ENCODE assay signal across 12 cellular contexts in the genomic region with DNA sequence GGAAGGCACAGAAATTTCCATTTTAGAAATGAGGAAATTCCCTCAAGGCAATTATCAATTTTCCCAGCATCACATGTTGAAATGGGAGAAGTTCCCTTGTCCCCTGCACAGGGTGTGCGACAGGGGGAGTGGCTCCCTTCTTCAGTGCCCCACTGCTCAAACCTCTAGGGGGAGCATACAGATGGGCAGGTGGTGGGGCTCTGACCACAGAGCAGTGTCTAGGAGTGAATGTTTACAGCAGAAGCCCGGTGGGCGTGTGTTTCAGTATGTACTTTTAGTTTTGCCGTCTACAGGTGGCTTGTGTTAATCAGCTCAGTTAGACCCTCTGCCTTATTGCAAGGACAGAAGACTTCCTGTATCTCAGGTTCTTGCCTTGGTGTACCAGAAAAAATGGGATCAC.
DNase-seq lines count a peak whose midpoint lies in the region; ATAC-seq and TF ChIP-seq lines count a peak whose summit lies in the region.
"Had no signal": no experiment of that assay in that cellular context is flagged by ENCODE, and none has a peak within 500 bp of the region (broad histone marks: within the 10 kb centered on the region; RNA-seq: fewer than 3 reads in every experiment).

No MANE protein-coding gene starts in this region.

- H3K9me3 Mint-ChIP-seq in WTC11 = peaks cover 30% of the 10 kb centered on the region

- peaks cover 11% of the 10 kb centered on the region; the same call in 1 of the 2 replicates for H3K36me3 Mint-ChIP-seq in WTC11

- DNase-seq in WTC11 (ENCODE audit: low spot score) = peak; percentile 21
- DNase-seq in HPDE6-E6E7 (ENCODE audit: extremely low spot score) = no peak
- DNase-seq in NCI-H446 treated with DMSO at 0.1 percent for 48 hours (lab: John Stamatoyannopoulos, UW) = no peak
- DNase-seq in NCI-H128 (lab: John Stamatoyannopoulos, UW; ENCODE audit: unreplicated experiment) = no peak
- no peak for DNase-seq in activated gamma-delta T cell treated with Interleukin-2 at 50 U/mL for 16 hours
- DNase-seq: activated T-cell treated with anti-CD3 and anti-CD28 coated beads, Interleukin-2, amount 50 U/mL, for 4 hours; foreskin keratinocyte; KBM-7; right cardiac atrium had no signal

- POLR2A ChIA-PET in WTC11 (lab: Charles Lee) = no interaction called here

- H3K4me1 Mint-ChIP-seq in WTC11 = no peaks in the 10 kb centered on the region

- ATAC-seq in GM19023 (IDR thresholded peaks at IDR 0.05; ENCODE audit: unreplicated experiment) (peak; percentile 57), GM21576 (IDR thresholded peaks at IDR 0.05; ENCODE audit: unreplicated experiment) (peak; percentile 73), HG03135 (IDR thresholded peaks at IDR 0.05; ENCODE audit: unreplicated experiment) (peak; percentile 91), WTC11 (peak; percentile 55; the same call in 1 of the 2 replicates)
- ATAC-seq: activated T-cell treated with anti-CD3 and anti-CD28 coated beads, Interleukin-2, amount 50 U/mL, for 4 hours; foreskin keratinocyte; right cardiac atrium had no signal

- H3K27ac Mint-ChIP-seq in WTC11 = no peak overlapping the region

- no peaks in the 10 kb centered on the region for H3K27me3 Mint-ChIP-seq in WTC11 (ENCODE audit: low read depth)

- TF ChIP-seq CTCF in WTC11 (IDR thresholded peaks at IDR 0.05) = no peak

- CTCF ChIA-PET in WTC11 (lab: Charles Lee) = no interaction called here

- H3K4me3 Mint-ChIP-seq in WTC11 = no peak overlapping the region
- H3K4me3 Mint-ChIP-seq: activated T-cell treated with anti-CD3 and anti-CD28 coated beads, Interleukin-2, amount 50 U/mL, for 4 hours had no signal

TF ChIP-seq in WTC11, 78 proteins besides CTCF, POLR2A, EP300 and RAD21:
- TF ChIP-seq CBFB (CRISPR knock-in tag; IDR thresholded peaks at IDR 0.05; ENCODE audit: low read depth) (no peak), ZNF317 (CRISPR knock-in tag; IDR thresholded peaks at IDR 0.05; ENCODE audit: borderline replicate concordance, low read depth) (no peak), SP1 (CRISPR knock-in tag; conservative IDR thresholded peaks at IDR 0.05) (no peak), MXD4 (CRISPR knock-in tag; IDR thresholded peaks at IDR 0.05; ENCODE audit: borderline replicate concordance) (no peak), GABPB1 (CRISPR knock-in tag; IDR thresholded peaks at IDR 0.05) (no peak)
- TF ChIP-seq, protein P1, sequence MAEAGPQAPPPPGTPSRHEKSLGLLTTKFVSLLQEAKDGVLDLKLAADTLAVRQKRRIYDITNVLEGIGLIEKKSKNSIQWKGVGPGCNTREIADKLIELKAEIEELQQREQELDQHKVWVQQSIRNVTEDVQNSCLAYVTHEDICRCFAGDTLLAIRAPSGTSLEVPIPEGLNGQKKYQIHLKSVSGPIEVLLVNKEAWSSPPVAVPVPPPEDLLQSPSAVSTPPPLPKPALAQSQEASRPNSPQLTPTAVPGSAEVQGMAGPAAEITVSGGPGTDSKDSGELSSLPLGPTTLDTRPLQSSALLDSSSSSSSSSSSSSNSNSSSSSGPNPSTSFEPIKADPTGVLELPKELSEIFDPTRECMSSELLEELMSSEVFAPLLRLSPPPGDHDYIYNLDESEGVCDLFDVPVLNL (CRISPR knock-in tag; IDR thresholded peaks at IDR 0.05; ENCODE audit: borderline replicate concordance, low read depth) = no peak
TF ChIP-seq in WTC11: peak in this region for 0.
